Comparison of ENCODE assay signal across 9 cellular contexts in the genomic region with DNA sequence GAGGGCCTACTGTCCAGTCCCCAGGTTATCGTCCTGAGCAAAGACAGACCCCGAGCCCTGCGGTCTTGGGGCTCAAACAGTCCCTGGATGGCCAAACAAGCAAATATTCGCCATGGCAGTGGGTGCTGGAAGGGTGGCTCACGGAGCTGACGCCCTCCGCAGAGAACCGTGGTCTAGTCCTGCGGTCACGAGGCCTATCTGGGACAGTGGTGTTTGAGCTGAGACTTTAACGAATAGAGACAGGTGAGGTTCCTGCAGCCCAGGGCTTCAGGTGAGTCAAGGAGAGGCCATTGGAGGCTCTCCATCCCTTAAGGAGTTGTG. TPM values are rescaled to one million over a fixed set of nuclear protein-coding genes. Genes with fewer than 3 reads are reported as not detected.
DNase-seq lines count a peak whose midpoint lies in the region; ATAC-seq, FAIRE-seq and TF ChIP-seq lines count a peak whose summit lies in the region.
"Had no signal": no experiment of that assay in that cellular context is flagged by ENCODE, and none has a peak within 500 bp of the region (broad histone marks: within the 10 kb centered on the region; RNA-seq: fewer than 3 reads in every experiment).

No MANE protein-coding gene starts in this region.

- CTCF ChIA-PET in HepG2 (lab: Yijun Ruan, JAX; ENCODE audit: low intra/inter-chr PET ratio, low total read pairs), result no interaction called here

- H3K4me3 ChIP-seq in astrocyte of the cerebellum (ENCODE audit: low read depth, low read length), result peak overlapping the region; percentile 77
- H3K4me3 ChIP-seq in HepG2 (replicated peaks in 1 of 3; ENCODE audit: insufficient read depth in 1 of 3, low read depth in 2 of 3, low read length in 3 of 3), result peak overlapping the region; percentile 64 to 94 (median 93)
- peak overlapping the region; percentile 89 to 95 for H3K4me3 ChIP-seq in tibial artery

- 0% methylated on average over 10 of the region's 11 CpGs for WGBS in HepG2 (ENCODE audit: low lambda C conversion rate)

- no peak for DNase-seq in stimulated activated naive CD8-positive, alpha-beta T cell treated with anti-CD3 and anti-CD28 coated beads, Interleukin-15, Interleukin-2, amounts not matched to agents 100 U/mL and 50 U/mL, for 24 hours
- no peak for DNase-seq in astrocyte of the cerebellum (ENCODE audit: low read depth)
- DNase-seq in HepG2 (ENCODE audit: low spot score), result no peak
- DNase-seq in tibial artery, result peak in 1 of 2 donors; percentile 23
- DNase-seq in NCI-H2081 (lab: John Stamatoyannopoulos, UW), result no peak
- no peak for DNase-seq in GM03348 (ENCODE audit: low spot score)
- DNase-seq in erythroblast (lab: John Stamatoyannopoulos, UW), result no peak

- peak overlapping the region; percentile 97 for H3K4me2 ChIP-seq in HepG2 (ENCODE audit: low read depth, low read length)

- no peak for TF ChIP-seq RAD21 in HepG2 (CRISPR knock-in tag; IDR thresholded peaks at IDR 0.05)

- peak overlapping the region; percentile 87 for H3K27ac Mint-ChIP-seq in stimulated activated naive CD8-positive, alpha-beta T cell treated with anti-CD3 and anti-CD28 coated beads, Interleukin-15, Interleukin-2, amounts not matched to agents 100 ng/mL and 50 ng/mL, for 24 hours

- peaks cover 37% of the 10 kb centered on the region for H3K36me3 Mint-ChIP-seq in stimulated activated naive CD8-positive, alpha-beta T cell treated with anti-CD3 and anti-CD28 coated beads, Interleukin-15, Interleukin-2, amounts not matched to agents 100 ng/mL and 50 ng/mL, for 24 hours (ENCODE audit: low read depth)

- TF ChIP-seq CTCF in astrocyte of the cerebellum (IDR thresholded peaks at IDR 0.05; ENCODE audit: low read depth, low read length, missing control alignments) (no peak), HepG2 (CRISPR knock-in tag; IDR thresholded peaks at IDR 0.05) (no peak), tibial artery (IDR thresholded peaks at IDR 0.05) (no peak)

- H3K27me3 ChIP-seq in HepG2 (ENCODE audit: control insufficient read depth in 1 of 2, insufficient read depth in 2 of 2, low read length in 2 of 2), result no peaks in the 10 kb centered on the region
- H3K27me3 ChIP-seq in tibial artery, result no peaks in the 10 kb centered on the region

- H2AFZ ChIP-seq in HepG2 (ENCODE audit: low read length), result peak overlapping the region; percentile 71

- TF ChIP-seq POLR2A in HepG2 (IDR thresholded peaks at IDR 0.05; ENCODE audit: insufficient read depth in 1 of 2, low read depth in 2 of 2, low read length in 2 of 2) (no peak), erythroblast (IDR thresholded peaks at IDR 0.05; ENCODE audit: low read length) (no peak)

- ATAC-seq in stimulated activated naive CD8-positive, alpha-beta T cell treated with anti-CD3 and anti-CD28 coated beads, Interleukin-15, Interleukin-2, amounts not matched to agents 100 U/mL and 50 U/mL, for 24 hours, result no peak
- no peak for ATAC-seq in HepG2

- peak overlapping the region; percentile 97 for H3K9ac ChIP-seq in HepG2 (ENCODE audit: insufficient read depth, low read depth, low read length)

- peaks cover 14% of the 10 kb centered on the region for H3K9me3 Mint-ChIP-seq in stimulated activated naive CD8-positive, alpha-beta T cell treated with anti-CD3 and anti-CD28 coated beads, Interleukin-15, Interleukin-2, amounts not matched to agents 100 ng/mL and 50 ng/mL, for 24 hours

- H3K9me3 ChIP-seq in HepG2 (ENCODE audit: low read length), result no peaks in the 10 kb centered on the region
- no peaks in the 10 kb centered on the region for H3K9me3 ChIP-seq in tibial artery

- peaks cover 18% of the 10 kb centered on the region for H3K79me2 ChIP-seq in HepG2 (ENCODE audit: insufficient read depth, low read length)

- intact Hi-C loops in HepG2 (cut with micrococcal nuclease; ENCODE audit: unreplicated experiment) (loop anchor here (1.0 to 5.0 kb wide), 2 partner anchors 62 to 114 kb away; no protein-coding TSS in a partner anchor), tibial artery (cut with DNase I; ENCODE audit: low total_unique reads) (no loop called here)

- peaks cover 64% of the 10 kb centered on the region for H3K4me1 Mint-ChIP-seq in stimulated activated naive CD8-positive, alpha-beta T cell treated with anti-CD3 and anti-CD28 coated beads, Interleukin-15, Interleukin-2, amounts not matched to agents 100 ng/mL and 50 ng/mL, for 24 hours (ENCODE audit: low read depth)

- BruUV-seq in HepG2 (replicated peaks; lab: Mats Ljungman, UMichigan), result no TSS peak

- H3K27ac ChIP-seq in HepG2 (ENCODE audit: extremely low read length, insufficient read depth, low read length) (peak overlapping the region; percentile 94), tibial artery (peak overlapping the region; percentile 97 to 98)

- POLR2A ChIA-PET in HepG2 (lab: Yijun Ruan, JAX), result interaction anchor here (0.8 to 2.2 kb wide), 7 partner anchors 8 to 114 kb away, joined by 3 to 10 read pairs (median 4); no protein-coding TSS in a partner anchor

- H3K36me3 ChIP-seq in HepG2 (replicated peaks in 1 of 2; ENCODE audit: control insufficient read depth in 1 of 2, insufficient read depth in 2 of 2, low read length in 2 of 2), result no peaks in the 10 kb centered on the region
- H3K36me3 ChIP-seq in tibial artery, result no peaks in the 10 kb centered on the region

- no peak for TF ChIP-seq EP300 in HepG2 (IDR thresholded peaks at IDR 0.05; ENCODE audit: low read depth in 2 of 2, low read length in 2 of 2)
- no peak for TF ChIP-seq EP300 in HepG2 (CRISPR knock-in tag; IDR thresholded peaks at IDR 0.05; ENCODE audit: borderline replicate concordance)

- H3K27me3 Mint-ChIP-seq in stimulated activated naive CD8-positive, alpha-beta T cell treated with anti-CD3 and anti-CD28 coated beads, Interleukin-15, Interleukin-2, amounts not matched to agents 100 ng/mL and 50 ng/mL, for 24 hours, result no peaks in the 10 kb centered on the region

- no peak for FAIRE-seq in HepG2 (lab: Jason Lieb, UNC)
- FAIRE-seq: colon had no signal

- H3K4me1 ChIP-seq in HepG2 (ENCODE audit: insufficient read depth, low read length) (peaks cover 40% of the 10 kb centered on the region), tibial artery (peaks cover 0 to 34% (median 11%) of the 10 kb centered on the region in 4 donors)

- peak overlapping the region; percentile 86 for H3K4me3 Mint-ChIP-seq in stimulated activated naive CD8-positive, alpha-beta T cell treated with anti-CD3 and anti-CD28 coated beads, Interleukin-15, Interleukin-2, amounts not matched to agents 100 ng/mL and 50 ng/mL, for 24 hours

- in situ Hi-C loops in astrocyte of the cerebellum (cut with HindIII; ENCODE audit: low sequenced_read_pairs), result no loop called here
- in situ Hi-C loops in HepG2 (cut with HindIII; ENCODE audit: extremely low pct_ligation_motif_present, low pct_unique_long_range_greater_than_20kb), result no loop called here

- H4K20me1 ChIP-seq in HepG2 (ENCODE audit: insufficient read depth, low read length), result no peaks in the 10 kb centered on the region

TF ChIP-seq in HepG2, 621 proteins besides CTCF, POLR2A, EP300 and RAD21 (continues in another document):
- TF ChIP-seq SAP130 (CRISPR knock-in tag; IDR thresholded peaks at IDR 0.05; ENCODE audit: low read depth), result 0 out of 2 replicates have a peak, but pooled peaks have one; percentile 9

RNA-seq across cellular contexts. Expression of a gene that starts 0.4 kb away (rescaled TPM):
- 64.9 and 79.4 TPM in 2 replicates for total RNA-seq in HepG2 (2016; rRNA removed; fragmentation: Illumina TruSeq; extraction: Trizol)
- 33.0 and 34.5 TPM in 2 replicates for total RNA-seq in HepG2 (2016; cell fraction: cytosol; rRNA removed; fragmentation: Illumina TruSeq; extraction: Trizol; ENCODE audit: low read depth)
- total RNA-seq in HepG2 (2016; cell fraction: insoluble cytoplasmic fraction; rRNA removed; fragmentation: Illumina TruSeq; extraction: Trizol), result 65.0 and 77.2 TPM in 2 replicates
- 28.2 and 33.3 TPM in 2 replicates for total RNA-seq in HepG2 (2016; cell fraction: membrane; rRNA removed; fragmentation: Illumina TruSeq; extraction: Trizol)
- 40.6 and 43.6 TPM in 2 replicates for total RNA-seq in HepG2 (2016; cell fraction: nucleus; rRNA removed; fragmentation: Illumina TruSeq; extraction: Trizol)
- 13.5 and 21.4 TPM in 2 replicates for polyA plus RNA-seq in HepG2 (2011; rRNA removed)
- 12.9 and 15.9 TPM in 2 replicates for polyA plus RNA-seq in HepG2 (2011; cell fraction: cytosol; rRNA removed)
- 3.4 and 4.4 TPM in 2 replicates for polyA plus RNA-seq in HepG2 (2011; cell fraction: nucleus; rRNA removed)
- polyA plus RNA-seq in HepG2 (2012), result 27.9 and 45.3 TPM in 2 replicates
- 10.9 and 11.1 TPM in 2 replicates for polyA plus RNA-seq in HepG2 (2016; cell fraction: cytosol; fragmentation: Illumina TruSeq; extraction: Trizol; ENCODE audit: low read depth)
- polyA plus RNA-seq in HepG2 (2016; cell fraction: insoluble cytoplasmic fraction; fragmentation: Illumina TruSeq; extraction: Trizol; ENCODE audit: low read depth), result 70.4 and 76.1 TPM in 2 replicates
- polyA plus RNA-seq in HepG2 (2016; cell fraction: membrane; fragmentation: Illumina TruSeq; extraction: Trizol; ENCODE audit: low read depth), result 20.7 and 22.2 TPM in 2 replicates
- 25.5 and 26.9 TPM in 2 replicates for polyA plus RNA-seq in HepG2 (2016; cell fraction: nucleus; fragmentation: Illumina TruSeq; extraction: Trizol; ENCODE audit: insufficient read depth, low read depth)
- 5.1 and 7.9 TPM in 2 replicates for polyA minus RNA-seq in HepG2 (2011; rRNA and poly(A)+ RNA removed; ENCODE audit: low replicate concordance)
- polyA minus RNA-seq in HepG2 (2011; cell fraction: cytosol; rRNA and poly(A)+ RNA removed), result 20.6 and 21.5 TPM in 2 replicates
- 30.3 and 32.4 TPM in 2 replicates for polyA minus RNA-seq in HepG2 (2011; cell fraction: nucleus; rRNA and poly(A)+ RNA removed)
